ENCODE assay signal across 3 cellular contexts in the genomic region with DNA sequence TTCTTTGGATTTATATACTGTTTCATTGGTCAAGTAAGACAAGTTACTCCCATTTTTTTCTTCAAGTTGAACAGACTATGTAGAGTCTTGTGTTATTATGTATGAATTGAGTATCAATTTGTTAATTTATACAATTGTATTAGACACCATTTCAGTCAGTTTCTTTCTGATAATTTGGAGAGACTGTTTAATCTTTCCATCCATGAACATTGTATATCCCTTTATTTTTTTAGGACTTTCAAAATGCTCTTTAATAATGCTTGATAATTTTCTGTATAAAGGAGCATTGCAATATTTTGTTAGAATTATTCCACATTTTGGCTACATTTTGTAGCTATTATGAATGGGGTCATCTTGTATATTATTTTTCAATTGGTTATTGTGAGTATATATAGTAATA.
"Had no signal": no experiment of that assay in that cellular context is flagged by ENCODE, and none has a peak within 500 bp of the region (broad histone marks: within the 10 kb centered on the region; RNA-seq: fewer than 3 reads in every experiment).

No MANE protein-coding gene starts in this region.

- H3K4me3 ChIP-seq: GM12878 had no signal

- DNase-seq: GDM1, GF-D8 had no signal
